Comparison of ENCODE assay signal across 8 cellular contexts in the genomic region with DNA sequence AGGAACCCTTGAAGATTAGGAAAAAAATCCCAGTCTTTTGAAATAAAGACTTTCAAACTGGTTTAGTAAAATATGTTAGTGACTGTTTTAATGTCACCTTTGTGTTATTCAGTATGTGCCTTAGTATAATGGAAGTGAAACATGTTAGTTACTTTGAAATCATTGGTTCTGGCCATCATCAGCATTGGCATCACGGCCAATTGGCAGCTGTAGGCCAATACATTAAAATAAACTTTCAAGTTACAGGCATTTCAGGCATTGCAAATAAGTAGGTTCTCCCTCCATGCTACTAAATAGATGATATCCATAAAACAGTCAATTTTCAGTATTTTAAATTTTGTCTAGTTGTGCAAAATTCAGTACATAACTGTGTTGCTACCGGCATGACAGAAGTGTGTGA. TPM values are rescaled to one million over a fixed set of nuclear protein-coding genes. Genes with fewer than 3 reads are reported as not detected.
DNase-seq lines count a peak whose midpoint lies in the region; ATAC-seq and TF ChIP-seq lines count a peak whose summit lies in the region.

No MANE protein-coding gene starts in this region.

- peaks cover 13% of the 10 kb centered on the region for H3K36me3 Mint-ChIP-seq in natural killer cell treated with Interleukin-12 subunit alpha and Interleukin-12 subunit beta and Interleukin-15 and Interleukin-18, amount 100 ng/mL, for 72 hours

- no peaks in the 10 kb centered on the region for H3K9me3 ChIP-seq in BLaER1

- peaks cover 43 to 62% of the 10 kb centered on the region in 2 donors for H3K4me1 Mint-ChIP-seq in natural killer cell treated with Interleukin-12 subunit alpha and Interleukin-12 subunit beta and Interleukin-15 and Interleukin-18, amount 100 ng/mL, for 72 hours (ENCODE audit: low read depth in 2 of 2)

- H3K27ac ChIP-seq in BLaER1 (0 out of 2 replicates have a peak overlapping the region, but pooled peaks have one; percentile 93), cingulate gyrus (ENCODE audit: low read depth, low read length) (peak overlapping the region; percentile 89)

- TF ChIP-seq POLR2A in NB4 (IDR thresholded peaks at IDR 0.05; ENCODE audit: extremely low read depth, insufficient read length): no peak
- no peak for TF ChIP-seq POLR2A in GM18505 (IDR thresholded peaks at IDR 0.05; ENCODE audit: borderline replicate concordance, extremely low read depth, insufficient read depth, insufficient read length)

- no peak overlapping the region for H3K9ac ChIP-seq in BLaER1

- no peak for ATAC-seq in natural killer cell treated with Interleukin-12 subunit alpha and Interleukin-12 subunit beta and Interleukin-15 and Interleukin-18, amount 100 ng/mL, for 72 hours
- ATAC-seq in GM18505 (IDR thresholded peaks at IDR 0.05; ENCODE audit: unreplicated experiment) (no peak), HG03097 (IDR thresholded peaks at IDR 0.05; ENCODE audit: low FRiP score, unreplicated experiment) (no peak)

- H3K27me3 ChIP-seq in BLaER1: no peaks in the 10 kb centered on the region

- no peaks in the 10 kb centered on the region for H3K27me3 Mint-ChIP-seq in natural killer cell treated with Interleukin-12 subunit alpha and Interleukin-12 subunit beta and Interleukin-15 and Interleukin-18, amount 100 ng/mL, for 72 hours

- no peaks in the 10 kb centered on the region for H3K9me3 Mint-ChIP-seq in natural killer cell treated with Interleukin-12 subunit alpha and Interleukin-12 subunit beta and Interleukin-15 and Interleukin-18, amount 100 ng/mL, for 72 hours

- peaks cover 56% of the 10 kb centered on the region for H3K4me1 ChIP-seq in BLaER1

- TF ChIP-seq CTCF in NB4 (IDR thresholded peaks at IDR 0.05; ENCODE audit: low read depth, low read length): no peak

- H3K36me3 ChIP-seq in BLaER1: no peaks in the 10 kb centered on the region

- peak overlapping the region; percentile 99 for H3K4me3 Mint-ChIP-seq in natural killer cell treated with Interleukin-12 subunit alpha and Interleukin-12 subunit beta and Interleukin-15 and Interleukin-18, amount 100 ng/mL, for 72 hours

- DNase-seq in NB4 (ENCODE audit: low read depth) (peak; percentile 17), ureter (ENCODE audit: low spot score) (no peak), AG20443 (ENCODE audit: low spot score) (no peak)
- no peak for DNase-seq in natural killer cell treated with Interleukin-12 subunit alpha and Interleukin-12 subunit beta and Interleukin-15 and Interleukin-18, amount 100 ng/mL, for 72 hours (ENCODE audit: low spot score)

- H3K4me3 ChIP-seq in BLaER1 (peak overlapping the region; percentile 97), NB4 (ENCODE audit: low read depth, low read length) (peak overlapping the region; percentile 79)

- peak overlapping the region; percentile 85 for H3K4me2 ChIP-seq in BLaER1

- H4K20me1 ChIP-seq in BLaER1: peaks cover 63% of the 10 kb centered on the region

- H3K27ac Mint-ChIP-seq in natural killer cell treated with Interleukin-12 subunit alpha and Interleukin-12 subunit beta and Interleukin-15 and Interleukin-18, amount 100 ng/mL, for 72 hours: peak overlapping the region; percentile 91 to 99

RNA-seq across cellular contexts. Expression of a gene that starts 4.5 kb away (rescaled TPM):
- total RNA-seq in natural killer cell treated with Interleukin-12 subunit alpha and Interleukin-12 subunit beta and Interleukin-15 and Interleukin-18, amount 100 ng/mL, for 72 hours: 10 to 100 TPM; 50.0 to 67.5 TPM
- total RNA-seq in ureter: 48.4 TPM

RNA-seq across cellular contexts. Expression of a gene that starts 4.6 kb away (rescaled TPM):
- under 1 TPM; 0.73 to 0.76 TPM for total RNA-seq in natural killer cell treated with Interleukin-12 subunit alpha and Interleukin-12 subunit beta and Interleukin-15 and Interleukin-18, amount 100 ng/mL, for 72 hours
- 17.2 TPM for total RNA-seq in ureter

Comparison
In these comparisons a context has a peak if more than half of its experiments do, and no peak if none do; other contexts are left out.
1. RNA of a gene that starts 4.6 kb away (total RNA-seq): 17.2 TPM in ureter (single experiment); 0.73 to 0.76 TPM in natural killer cell treated with Interleukin-12 subunit alpha and Interleukin-12 subunit beta and Interleukin-15 and Interleukin-18, amount 100 ng/mL, for 72 hours; every median in the first group is over 10 times any median in the second.